Comparison of ENCODE assay signal across 9 cellular contexts in genomic region chr12:75784591-75784990, GRCh38.
DNase-seq lines count a peak whose midpoint lies in the region; ATAC-seq and TF ChIP-seq lines count a peak whose summit lies in the region.
"Had no signal": no experiment of that assay in that cellular context is flagged by ENCODE, and none has a peak within 500 bp of the region (broad histone marks: within the 10 kb centered on the region; RNA-seq: fewer than 3 reads in every experiment).

No MANE protein-coding gene starts in this region.

- H3K9me3 ChIP-seq in HCT116 (ENCODE audit: control insufficient read depth in 1 of 2, insufficient read depth in 1 of 2, low read depth in 1 of 2, low read length in 2 of 2) (peaks cover 0 to 4% of the 10 kb centered on the region in 2 experiments; a peak in 1 of 4 replicates), psoas muscle (no peaks in the 10 kb centered on the region), Peyer's patch (no peaks in the 10 kb centered on the region)

- H3K4me2 ChIP-seq in HCT116 (ENCODE audit: low read length): 0 out of 2 replicates have a peak overlapping the region, but pooled peaks have one; percentile 9

- POLR2A ChIA-PET in HCT116 (lab: Charles Lee): no interaction called here

- no peak overlapping the region for H2AFZ ChIP-seq in HCT116 (ENCODE audit: low read depth, low read length, poor library complexity, severe bottlenecking)

- peak overlapping the region; percentile 97 for H3K27ac ChIP-seq in HCT116 (ENCODE audit: low read depth, low read length)
- H3K27ac ChIP-seq in psoas muscle: no peak overlapping the region
- H3K27ac ChIP-seq in Peyer's patch: no peak overlapping the region
- H3K27ac ChIP-seq: skin epidermis had no signal

- no peaks in the 10 kb centered on the region for H3K9me3 Mint-ChIP-seq in activated T-cell treated with anti-CD3 and anti-CD28 coated beads, Interleukin-2, amount 50 U/mL, for 4 hours

- H3K36me3 ChIP-seq in HCT116 (ENCODE audit: control insufficient read depth in 1 of 2, insufficient read depth in 2 of 2, low read length in 2 of 2) (no peaks in the 10 kb centered on the region), psoas muscle (ENCODE audit: insufficient read depth in 1 of 2, low read depth in 1 of 2) (no peaks in the 10 kb centered on the region), Peyer's patch (no peaks in the 10 kb centered on the region)

- no peak overlapping the region for H3K4me3 Mint-ChIP-seq in activated T-cell treated with anti-CD3 and anti-CD28 coated beads, Interleukin-2, amount 50 U/mL, for 4 hours

- no peak for TF ChIP-seq RAD21 in HCT116 (IDR thresholded peaks at IDR 0.05; ENCODE audit: low read depth)

- H3K79me2 ChIP-seq in HCT116 (ENCODE audit: insufficient read depth, low read length): no peaks in the 10 kb centered on the region

- peaks cover 3% of the 10 kb centered on the region for H3K27me3 Mint-ChIP-seq in activated T-cell treated with anti-CD3 and anti-CD28 coated beads, Interleukin-2, amount 50 U/mL, for 4 hours (ENCODE audit: low read depth)

- no peaks in the 10 kb centered on the region for H3K27me3 ChIP-seq in HCT116 (ENCODE audit: insufficient read depth, low read length)
- no peaks in the 10 kb centered on the region for H3K27me3 ChIP-seq in psoas muscle (ENCODE audit: insufficient read depth in 3 of 3, low read length in 2 of 3)
- no peaks in the 10 kb centered on the region for H3K27me3 ChIP-seq in Peyer's patch

- WGBS in psoas muscle, 3 donors: 52 to 61% (median 55%) methylated on average over 2 of the region's 2 CpGs

- no peaks in the 10 kb centered on the region for H3K9me2 ChIP-seq in HCT116 (ENCODE audit: insufficient read depth)

- H3K4me1 Mint-ChIP-seq in activated T-cell treated with anti-CD3 and anti-CD28 coated beads, Interleukin-2, amount 50 U/mL, for 4 hours (ENCODE audit: low read depth): peaks cover 11% of the 10 kb centered on the region

- RAD21 ChIA-PET in HCT116 (lab: Charles Lee; ENCODE audit: low non-redundant PET in 1 of 2, low total read pairs in 2 of 2, uncharacterized antibody in 2 of 2, unreplicated experiment in 2 of 2): no interaction called here

- DNase-seq in HCT116 (ENCODE audit: low read depth, low spot score) (no peak), NCI-H2196 (lab: John Stamatoyannopoulos, UW; ENCODE audit: unreplicated experiment) (peak; percentile 96), cerebellar cortex (ENCODE audit: low spot score) (peak; percentile 71), psoas muscle (peak; percentile 16 to 55), NCI-H524 (lab: John Stamatoyannopoulos, UW) (no peak), Peyer's patch (no peak)
- DNase-seq in activated T-cell treated with anti-CD3 and anti-CD28 coated beads, Interleukin-2, amount 50 U/mL, for 4 hours: no peak

- no peaks in the 10 kb centered on the region for H4K20me1 ChIP-seq in HCT116 (ENCODE audit: insufficient read depth)

- no peaks in the 10 kb centered on the region for H3K36me3 Mint-ChIP-seq in activated T-cell treated with anti-CD3 and anti-CD28 coated beads, Interleukin-2, amount 50 U/mL, for 4 hours (ENCODE audit: insufficient read depth)

- TF ChIP-seq POLR2A in HCT116 (IDR thresholded peaks at IDR 0.05; ENCODE audit: borderline replicate concordance, extremely low read depth, insufficient read depth, insufficient read length) (no peak), Peyer's patch (IDR thresholded peaks at IDR 0.05) (no peak)

- H3K4me3 ChIP-seq in HCT116 (replicated peaks in 1 of 2; ENCODE audit: low read depth in 1 of 2, low read length in 2 of 2): no peak overlapping the region
- H3K4me3 ChIP-seq in psoas muscle: no peak overlapping the region
- H3K4me3 ChIP-seq in Peyer's patch: no peak overlapping the region
- H3K4me3 ChIP-seq: skin epidermis had no signal

- BruUV-seq in HCT116 (replicated peaks; lab: Mats Ljungman, UMichigan): no TSS peak

- CTCF ChIA-PET in HCT116 (lab: Charles Lee): no interaction called here

- intact Hi-C loops in HCT116 (cut with micrococcal nuclease): no loop called here
- intact Hi-C loops in psoas muscle (cut with DNase I): no loop called here

- TF ChIP-seq CTCF in HCT116 (IDR thresholded peaks at IDR 0.05 in 2 of 3, conservative IDR thresholded peaks at IDR 0.05 in 1 of 3; ENCODE audit: borderline replicate concordance in 1 of 3, insufficient read depth in 1 of 3, low read depth in 2 of 3, low read length in 2 of 3) (no peak), psoas muscle (IDR thresholded peaks at IDR 0.05) (no peak), Peyer's patch (IDR thresholded peaks at IDR 0.05) (no peak)

- H3K9ac ChIP-seq in HCT116 (ENCODE audit: low read length): peak overlapping the region; percentile 27; the same call in 1 of the 2 replicates

- no peak for ATAC-seq in HCT116
- no peak for ATAC-seq in psoas muscle
- ATAC-seq in activated T-cell treated with anti-CD3 and anti-CD28 coated beads, Interleukin-2, amount 50 U/mL, for 4 hours: no peak
- no peak for ATAC-seq in GM21619 (IDR thresholded peaks at IDR 0.05; ENCODE audit: unreplicated experiment)

- peaks cover 70 to 81% of the 10 kb centered on the region in 2 experiments for H3K4me1 ChIP-seq in HCT116 (ENCODE audit: control insufficient read depth in 1 of 2, insufficient read depth in 2 of 2, low read length in 2 of 2)
- no peaks in the 10 kb centered on the region for H3K4me1 ChIP-seq in psoas muscle
- H3K4me1 ChIP-seq in Peyer's patch: no peaks in the 10 kb centered on the region

TF ChIP-seq in HCT116, 20 proteins besides CTCF, POLR2A, EP300 and RAD21:
- no peak for TF ChIP-seq FOSL1 (IDR thresholded peaks at IDR 0.05; ENCODE audit: low read depth)
- no peak for TF ChIP-seq CEBPB (IDR thresholded peaks at IDR 0.05; ENCODE audit: low read depth)
- TF ChIP-seq MAX (IDR thresholded peaks at IDR 0.05): no peak
- TF ChIP-seq EZH2phosphoT487 (IDR thresholded peaks at IDR 0.05; ENCODE audit: borderline replicate concordance): no peak
- no peak for TF ChIP-seq ZFX (IDR thresholded peaks at IDR 0.05)
- TF ChIP-seq REST (IDR thresholded peaks at IDR 0.05; ENCODE audit: low read depth): no peak
- no peak for TF ChIP-seq POLR2AphosphoS5 (IDR thresholded peaks at IDR 0.05; ENCODE audit: low read depth, low read length)
- no peak for TF ChIP-seq ZBTB33 (IDR thresholded peaks at IDR 0.05; ENCODE audit: extremely low read depth, insufficient replicate concordance, low read length)
- no peak for TF ChIP-seq CBX3 (IDR thresholded peaks at IDR 0.05; ENCODE audit: low read depth)
- no peak for TF ChIP-seq EZH2 (IDR thresholded peaks at IDR 0.05)
- no peak for TF ChIP-seq ELF1 (IDR thresholded peaks at IDR 0.05; ENCODE audit: borderline replicate concordance, low read depth)
- TF ChIP-seq SRF (IDR thresholded peaks at IDR 0.05; ENCODE audit: low read depth): no peak

Comparison
In these comparisons a context has a peak if more than half of its experiments do, and no peak if none do; other contexts are left out.
1. DNase-seq: peak in NCI-H2196 (single experiment), cerebellar cortex (single experiment) and psoas muscle (2 of 2); none in HCT116 (single experiment), NCI-H524 (0 of 2), activated T-cell treated with anti-CD3 and anti-CD28 coated beads, Interleukin-2, amount 50 U/mL, for 4 hours (single experiment) and Peyer's patch (0 of 3).